Comparison of ENCODE assay signal across 8 cellular contexts in the genomic region with DNA sequence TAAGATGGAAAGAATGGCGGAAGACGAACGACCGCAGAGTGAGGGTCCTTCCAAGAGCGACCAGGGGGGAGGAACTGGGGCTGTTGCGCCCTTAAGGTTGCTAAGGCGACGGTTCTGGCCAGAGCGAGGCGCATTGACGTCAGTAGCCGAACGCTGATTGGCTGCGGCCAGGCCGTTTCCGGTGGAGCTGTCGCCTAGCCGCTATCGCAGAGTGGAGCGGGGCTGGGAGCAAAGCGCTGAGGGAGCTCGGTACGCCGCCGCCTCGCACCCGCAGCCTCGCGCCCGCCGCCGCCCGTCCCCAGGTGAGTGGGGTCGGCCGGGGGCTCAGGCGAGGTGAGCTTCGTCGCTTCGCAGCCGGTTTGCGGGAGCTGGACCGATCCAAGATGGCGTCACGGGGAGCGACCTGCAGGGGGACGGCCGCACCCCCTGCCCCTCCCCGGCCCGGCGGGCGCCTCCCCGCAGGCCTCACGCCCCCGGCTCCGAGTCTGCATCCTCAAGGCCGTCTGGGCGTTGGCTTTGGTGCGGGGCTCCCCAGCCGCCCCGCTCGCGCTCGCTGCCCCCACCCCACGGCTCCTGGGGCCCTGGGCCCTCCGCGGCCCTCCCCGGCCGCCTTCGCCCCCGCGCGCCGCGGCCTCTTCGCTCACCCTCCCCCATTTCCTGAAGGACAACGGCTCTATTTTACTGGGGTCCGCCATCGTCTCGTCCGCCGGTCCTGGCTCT. TPM values are rescaled to one million over a fixed set of nuclear protein-coding genes. Genes with fewer than 3 reads are reported as not detected.
DNase-seq lines count a peak whose midpoint lies in the region; ATAC-seq and TF ChIP-seq lines count a peak whose summit lies in the region.

A gene (plus strand): TSS at position 184 of the 720 bp plus-strand sequence. CDS start 2,970 bp downstream, outside the sequence.

- peak within 1 kb of the TSS; percentile 97 to 99 for H3K27ac Mint-ChIP-seq in activated naive CD4-positive, alpha-beta T cell treated with anti-CD3 and anti-CD28 coated beads, Interleukin-2, amount 50 U/mL, for 72 hours

- ATAC-seq in HG02642 (IDR thresholded peaks at IDR 0.05; ENCODE audit: poor library complexity, unreplicated experiment), result peak; percentile 94
- peak; percentile 93 to 96 for ATAC-seq in activated naive CD4-positive, alpha-beta T cell treated with anti-CD3 and anti-CD28 coated beads, Interleukin-2, amount 50 U/mL, for 72 hours

- DNase-seq in NCI-H1105 (lab: John Stamatoyannopoulos, UW) (peak; percentile 86), SKM-1 (lab: John Stamatoyannopoulos, UW; ENCODE audit: unreplicated experiment) (peak; percentile 78), glomerular endothelial cell (ENCODE audit: extremely low read depth, low read depth, low spot score) (no peak), nucleus accumbens (lab: John Stamatoyannopoulos, UW) (peak; percentile 57 to 98 (median 93)), superior temporal gyrus (ENCODE audit: extremely low spot score) (peak; percentile 99)
- peak; percentile 83 to 94 for DNase-seq in activated naive CD4-positive, alpha-beta T cell treated with anti-CD3 and anti-CD28 coated beads, Interleukin-2, amount 50 U/mL, for 72 hours (ENCODE audit: low spot score in 2 of 2)

- H3K9me3 Mint-ChIP-seq in activated naive CD4-positive, alpha-beta T cell treated with anti-CD3 and anti-CD28 coated beads, Interleukin-2, amount 50 U/mL, for 72 hours, result no peaks in the 10 kb centered on the region

- peaks cover 19 to 34% of the 10 kb centered on the region in 2 donors for H3K36me3 Mint-ChIP-seq in activated naive CD4-positive, alpha-beta T cell treated with anti-CD3 and anti-CD28 coated beads, Interleukin-2, amount 50 U/mL, for 72 hours

- peak; percentile 79 for TF ChIP-seq POLR2A in GM10847 (IDR thresholded peaks at IDR 0.05; ENCODE audit: extremely low read depth, insufficient read length)

RNA-seq across cellular contexts. Expression of the gene that starts here (rescaled TPM):
- 100 to 1,000 TPM; 154 to 171 TPM for total RNA-seq in activated naive CD4-positive, alpha-beta T cell treated with anti-CD3 and anti-CD28 coated beads, Interleukin-2, amount 50 U/mL, for 72 hours
- 271 and 328 TPM in 2 replicates for total RNA-seq in glomerular endothelial cell
